In the genomic region with DNA sequence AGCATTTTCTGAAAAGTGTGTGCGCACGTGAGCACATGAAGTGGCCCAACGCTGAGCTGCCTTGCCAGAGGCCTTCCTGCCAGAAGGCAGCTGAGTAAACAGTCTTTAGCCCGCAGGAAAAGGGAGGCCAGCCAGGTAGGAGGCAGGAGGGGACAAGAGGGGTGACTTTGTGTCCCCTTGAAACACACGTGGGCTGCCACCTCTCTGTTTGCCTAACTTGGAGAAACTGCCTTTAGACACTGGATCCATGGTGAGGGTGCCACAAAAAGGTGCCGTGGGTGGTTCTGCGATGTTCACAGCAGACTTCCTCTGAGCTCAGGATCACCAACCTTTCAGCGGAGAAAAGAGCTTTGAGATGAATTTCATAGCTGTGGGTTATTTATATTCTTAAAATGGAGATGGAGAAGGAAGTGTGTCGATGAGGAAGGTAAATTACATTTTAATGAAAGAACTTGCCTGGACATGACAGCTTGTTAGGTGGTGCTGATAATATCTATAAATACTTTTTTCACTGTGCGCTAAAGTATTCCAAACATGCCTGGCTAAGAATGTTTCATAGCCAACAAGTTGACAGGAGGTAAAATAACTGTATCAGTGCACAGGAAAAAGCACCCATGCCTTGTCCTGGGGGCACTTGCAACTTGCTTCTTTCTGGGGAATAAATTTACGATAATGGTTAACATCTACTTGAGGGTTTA, we compare ENCODE assay signal across 1 cellular context.
TF ChIP-seq lines count a peak whose summit lies in the region.

No MANE protein-coding gene starts in this region.

TF ChIP-seq in IMR-90, 13 proteins besides CTCF, POLR2A, EP300 and RAD21:
- TF ChIP-seq MXI1 (IDR thresholded peaks at IDR 0.05; ENCODE audit: borderline replicate concordance, low read depth, low read length): 0 out of 2 replicates have a peak, but pooled peaks have one; percentile 5
- TF ChIP-seq NFE2L2 (IDR thresholded peaks at IDR 0.05; ENCODE audit: low read depth, low read length): no peak
- TF ChIP-seq CHD1 (IDR thresholded peaks at IDR 0.05; ENCODE audit: low read depth, low read length): no peak
- TF ChIP-seq MAZ (IDR thresholded peaks at IDR 0.05; ENCODE audit: borderline replicate concordance, low read depth, low read length): no peak
- peak; percentile 21; the same call in 1 of the 2 replicates for TF ChIP-seq BHLHE40 (IDR thresholded peaks at IDR 0.05; ENCODE audit: low read depth, low read length)
